9 cellular contexts compared by ENCODE assay signal in the genomic region with DNA sequence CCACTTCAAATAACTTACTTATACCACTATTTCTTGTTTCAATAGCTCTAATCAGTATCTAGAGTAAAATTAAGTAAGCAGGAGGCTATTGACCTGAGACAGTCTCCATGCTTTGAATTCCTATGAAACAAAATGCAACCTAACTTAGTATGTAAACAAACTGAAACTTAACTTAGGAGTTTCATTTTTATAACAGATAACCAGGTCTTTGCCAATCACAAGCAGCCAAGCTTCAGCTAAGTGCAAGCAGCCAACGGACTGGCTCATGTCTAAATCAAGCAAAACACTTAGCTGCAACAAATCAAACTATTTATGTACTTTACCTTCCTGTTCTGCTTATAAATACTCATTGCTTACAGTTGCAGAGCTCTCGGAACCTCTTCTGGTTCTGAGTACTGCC. TPM values are rescaled to one million over a fixed set of nuclear protein-coding genes. Genes with fewer than 3 reads are reported as not detected.
A peak's percentile ranks its signal among the peaks of the same experiment; 100 is the strongest.
DNase-seq lines count a peak whose midpoint lies in the region; ATAC-seq, FAIRE-seq and TF ChIP-seq lines count a peak whose summit lies in the region.
"Had no signal": no experiment of that assay in that cellular context is flagged by ENCODE, and none has a peak within 500 bp of the region (broad histone marks: within the 10 kb centered on the region; RNA-seq: fewer than 3 reads in every experiment).

No MANE protein-coding gene starts in this region.

- CTCF ChIA-PET in activated CD4-positive, alpha-beta memory T cell treated with anti-CD3 and anti-CD28 coated beads, Interleukin-2, amount 10 ng/mL, durations not matched to agents 7 days and 5 days (lab: Charles Lee) = interaction anchor here (0.6 to 15.3 kb wide), 9 partner anchors 9 to 52 kb away, joined by 3 to 178 read pairs (median 5); a partner anchor contains a TSS

- H2AFZ ChIP-seq in smooth muscle cell (ENCODE audit: low read depth) = no peak overlapping the region

- no peaks in the 10 kb centered on the region for H3K27me3 Mint-ChIP-seq in activated CD4-positive, alpha-beta memory T cell treated with anti-CD3 and anti-CD28 coated beads, Interleukin-2, amount 10 ng/mL, durations not matched to agents 7 days and 5 days
- no peaks in the 10 kb centered on the region for H3K27me3 Mint-ChIP-seq in naive thymus-derived CD8-positive, alpha-beta T cell

- DNase-seq in GM19239 (ENCODE audit: insufficient read length, low spot score) (no peak), smooth muscle cell (lab: John Stamatoyannopoulos, UW; ENCODE audit: unreplicated experiment) (no peak), uterus (no peak)
- DNase-seq in activated CD4-positive, alpha-beta memory T cell treated with anti-CD3 and anti-CD28 coated beads, Interleukin-2, amount 10 ng/mL, durations not matched to agents 7 days and 5 days = peak; percentile 50
- no peak for DNase-seq in naive thymus-derived CD8-positive, alpha-beta T cell
- DNase-seq: amygdala had no signal

- H3K27me3 ChIP-seq in smooth muscle cell (ENCODE audit: low read depth) (no peaks in the 10 kb centered on the region), uterus (no peaks in the 10 kb centered on the region)

- intact Hi-C loops in uterus (cut with DNase I; ENCODE audit: low total_unique reads) = no loop called here

- peak overlapping the region; percentile 84 for H3K27ac Mint-ChIP-seq in activated CD4-positive, alpha-beta memory T cell treated with anti-CD3 and anti-CD28 coated beads, Interleukin-2, amount 10 ng/mL, durations not matched to agents 7 days and 5 days
- H3K27ac Mint-ChIP-seq in naive thymus-derived CD8-positive, alpha-beta T cell = peak overlapping the region; percentile 40 to 98 (median 84)

- POLR2A ChIA-PET in activated CD4-positive, alpha-beta memory T cell treated with anti-CD3 and anti-CD28 coated beads, Interleukin-2, amount 10 ng/mL, durations not matched to agents 7 days and 5 days (lab: Charles Lee) = interaction anchor here (0.9 to 1.7 kb wide), 11 partner anchors 9 to 51 kb away, joined by 3 to 10 read pairs (median 5); a partner anchor contains a TSS
- POLR2A ChIA-PET in naive thymus-derived CD8-positive, alpha-beta T cell (lab: Charles Lee) = interaction anchor here (0.5 to 2.5 kb wide), 7 partner anchors 9 to 149 kb away, joined by 3 to 9 read pairs (median 4); a partner anchor contains a TSS

- H3K9me3 ChIP-seq in smooth muscle cell (replicated peaks; ENCODE audit: low read depth) (no peaks in the 10 kb centered on the region), uterus (no peaks in the 10 kb centered on the region)

- H3F3A ChIP-seq in smooth muscle cell (ENCODE audit: low read depth) = no peaks in the 10 kb centered on the region

- 76% methylated on average over 2 of the region's 2 CpGs for WGBS in smooth muscle cell (ENCODE audit: low lambda C conversion rate)

- H3K4me1 Mint-ChIP-seq in activated CD4-positive, alpha-beta memory T cell treated with anti-CD3 and anti-CD28 coated beads, Interleukin-2, amount 10 ng/mL, durations not matched to agents 7 days and 5 days = peaks cover 70% of the 10 kb centered on the region
- H3K4me1 Mint-ChIP-seq in naive thymus-derived CD8-positive, alpha-beta T cell = peaks cover 34 to 69% (median 69%) of the 10 kb centered on the region in 4 donors

- no peak overlapping the region for H3K27ac ChIP-seq in smooth muscle cell (ENCODE audit: low read depth)
- no peak overlapping the region for H3K27ac ChIP-seq in uterus

- no peaks in the 10 kb centered on the region for H3K4me1 ChIP-seq in smooth muscle cell (ENCODE audit: low read depth)
- H3K4me1 ChIP-seq in uterus = no peaks in the 10 kb centered on the region

- H3K9me3 Mint-ChIP-seq in activated CD4-positive, alpha-beta memory T cell treated with anti-CD3 and anti-CD28 coated beads, Interleukin-2, amount 10 ng/mL, durations not matched to agents 7 days and 5 days = peaks cover 14% of the 10 kb centered on the region
- H3K9me3 Mint-ChIP-seq in naive thymus-derived CD8-positive, alpha-beta T cell = peaks cover 0 to 8% (median 3%) of the 10 kb centered on the region in 9 donors

- no peak overlapping the region for H3K4me2 ChIP-seq in smooth muscle cell

- H3K9ac ChIP-seq in smooth muscle cell (ENCODE audit: low read depth) = no peak overlapping the region

- no peaks in the 10 kb centered on the region for H4K20me1 ChIP-seq in smooth muscle cell (ENCODE audit: low read depth)

- TF ChIP-seq POLR2A in uterus (IDR thresholded peaks at IDR 0.05) = no peak

- H3K4me3 Mint-ChIP-seq in activated CD4-positive, alpha-beta memory T cell treated with anti-CD3 and anti-CD28 coated beads, Interleukin-2, amount 10 ng/mL, durations not matched to agents 7 days and 5 days = peak overlapping the region; percentile 40
- H3K4me3 Mint-ChIP-seq in naive thymus-derived CD8-positive, alpha-beta T cell = peak overlapping the region; percentile 40 to 81 (median 70)

- TF ChIP-seq CTCF in smooth muscle cell (IDR thresholded peaks at IDR 0.05; ENCODE audit: borderline replicate concordance, insufficient read depth, poor library complexity, severe bottlenecking) = no peak
- no peak for TF ChIP-seq CTCF in uterus (IDR thresholded peaks at IDR 0.05)

- peaks cover 15% of the 10 kb centered on the region for H3K36me3 Mint-ChIP-seq in activated CD4-positive, alpha-beta memory T cell treated with anti-CD3 and anti-CD28 coated beads, Interleukin-2, amount 10 ng/mL, durations not matched to agents 7 days and 5 days (ENCODE audit: low read depth)
- peaks cover 0 to 2% (median 0%) of the 10 kb centered on the region in 3 donors for H3K36me3 Mint-ChIP-seq in naive thymus-derived CD8-positive, alpha-beta T cell

- H3K79me2 ChIP-seq in smooth muscle cell (ENCODE audit: low read depth) = no peaks in the 10 kb centered on the region

- FAIRE-seq in GM19239 (lab: Jason Lieb, UNC) = peak; percentile 85

- no peak overlapping the region for H3K4me3 ChIP-seq in smooth muscle cell
- H3K4me3 ChIP-seq in uterus = no peak overlapping the region

- H3K36me3 ChIP-seq in smooth muscle cell (ENCODE audit: low read depth) (no peaks in the 10 kb centered on the region), uterus (no peaks in the 10 kb centered on the region)

- ATAC-seq in HG02870 (IDR thresholded peaks at IDR 0.05; ENCODE audit: unreplicated experiment) = peak; percentile 34
- ATAC-seq in naive thymus-derived CD8-positive, alpha-beta T cell = no peak
- ATAC-seq in GM19452 (IDR thresholded peaks at IDR 0.05; ENCODE audit: unreplicated experiment) = no peak

RNA-seq across cellular contexts. Expression of a gene that starts 4.4 kb away (rescaled TPM):
- 100 to 1,000 TPM; 502 to 518 TPM for total RNA-seq in activated CD4-positive, alpha-beta memory T cell treated with anti-CD3 and anti-CD28 coated beads, Interleukin-2, amount 10 ng/mL, durations not matched to agents 7 days and 5 days
- total RNA-seq in naive thymus-derived CD8-positive, alpha-beta T cell = 100 to 1,000 TPM; 278 to 283 TPM
- 100 to 1,000 TPM; 310 to 355 (median 330) TPM for polyA plus RNA-seq in naive thymus-derived CD8-positive, alpha-beta T cell
- 102 and 158 TPM in 2 replicates for total RNA-seq in smooth muscle cell
- 105 and 136 TPM in 2 replicates for polyA plus RNA-seq in smooth muscle cell
- total RNA-seq in uterus = 100 to 1,000 TPM in 1 of 4 donors, 10 to 100 TPM in 3; 58.2 to 173 (median 86.9) TPM

RNA-seq across cellular contexts. Expression of a gene that starts 25.9 kb away (rescaled TPM):
- total RNA-seq in activated CD4-positive, alpha-beta memory T cell treated with anti-CD3 and anti-CD28 coated beads, Interleukin-2, amount 10 ng/mL, durations not matched to agents 7 days and 5 days = under 1 TPM; 0.48 to 0.73 TPM
- 1 to 10 TPM in 1 of 2 experiments, under 1 TPM in 1; 0.29 to 1.2 TPM for total RNA-seq in naive thymus-derived CD8-positive, alpha-beta T cell
- under 1 TPM in 1 of 3 donors, not detected in 2; 0.60 TPM for polyA plus RNA-seq in naive thymus-derived CD8-positive, alpha-beta T cell
- total RNA-seq in smooth muscle cell (0.99 and 9.1 TPM in 2 replicates), uterus (10 to 100 TPM in 1 of 4 donors, 1 to 10 TPM in 1, not detected in 2; 2.2 to 11.1 TPM)
- polyA plus RNA-seq in smooth muscle cell = 0.93 and 4.0 TPM in 2 replicates

RNA-seq across cellular contexts. Expression of a gene that starts 29.3 kb away (rescaled TPM):
- 100 to 1,000 TPM; 117 to 122 TPM for total RNA-seq in activated CD4-positive, alpha-beta memory T cell treated with anti-CD3 and anti-CD28 coated beads, Interleukin-2, amount 10 ng/mL, durations not matched to agents 7 days and 5 days
- 10 to 100 TPM; 64.9 to 68.2 TPM for total RNA-seq in naive thymus-derived CD8-positive, alpha-beta T cell
- polyA plus RNA-seq in naive thymus-derived CD8-positive, alpha-beta T cell = 10 to 100 TPM; 12.1 to 22.0 (median 14.6) TPM
- 13.4 and 22.0 TPM in 2 replicates for total RNA-seq in smooth muscle cell
- polyA plus RNA-seq in smooth muscle cell = 8.1 and 10.7 TPM in 2 replicates
- total RNA-seq in uterus = 10 to 100 TPM in 3 of 4 donors, 1 to 10 TPM in 1; 4.1 to 32.2 (median 24.5) TPM

RNA-seq across cellular contexts. Expression of a gene that starts 37.0 kb away (rescaled TPM):
- not detected for total RNA-seq in activated CD4-positive, alpha-beta memory T cell treated with anti-CD3 and anti-CD28 coated beads, Interleukin-2, amount 10 ng/mL, durations not matched to agents 7 days and 5 days
- total RNA-seq in naive thymus-derived CD8-positive, alpha-beta T cell = not detected
- polyA plus RNA-seq in naive thymus-derived CD8-positive, alpha-beta T cell = not detected
- total RNA-seq in smooth muscle cell (not detected in 2 replicates), uterus (not detected)
- polyA plus RNA-seq in smooth muscle cell = not detected in 2 replicates
- total RNA-seq: mesenteric fat pad had no signal

RNA-seq across cellular contexts. Expression of a gene that starts 57.1 kb away (rescaled TPM):
- under 1 TPM in 1 of 2 experiments, not detected in 1; 0.10 TPM for total RNA-seq in activated CD4-positive, alpha-beta memory T cell treated with anti-CD3 and anti-CD28 coated beads, Interleukin-2, amount 10 ng/mL, durations not matched to agents 7 days and 5 days
- not detected for total RNA-seq in naive thymus-derived CD8-positive, alpha-beta T cell
- polyA plus RNA-seq in naive thymus-derived CD8-positive, alpha-beta T cell = not detected
- total RNA-seq in smooth muscle cell = not detected in 2 replicates
- polyA plus RNA-seq in smooth muscle cell = not detected in 2 replicates
- under 1 TPM in 2 of 4 donors, not detected in 2; 0.21 to 0.30 TPM for total RNA-seq in uterus
